Comparison of ENCODE assay signal across 1 cellular context in the genomic region with DNA sequence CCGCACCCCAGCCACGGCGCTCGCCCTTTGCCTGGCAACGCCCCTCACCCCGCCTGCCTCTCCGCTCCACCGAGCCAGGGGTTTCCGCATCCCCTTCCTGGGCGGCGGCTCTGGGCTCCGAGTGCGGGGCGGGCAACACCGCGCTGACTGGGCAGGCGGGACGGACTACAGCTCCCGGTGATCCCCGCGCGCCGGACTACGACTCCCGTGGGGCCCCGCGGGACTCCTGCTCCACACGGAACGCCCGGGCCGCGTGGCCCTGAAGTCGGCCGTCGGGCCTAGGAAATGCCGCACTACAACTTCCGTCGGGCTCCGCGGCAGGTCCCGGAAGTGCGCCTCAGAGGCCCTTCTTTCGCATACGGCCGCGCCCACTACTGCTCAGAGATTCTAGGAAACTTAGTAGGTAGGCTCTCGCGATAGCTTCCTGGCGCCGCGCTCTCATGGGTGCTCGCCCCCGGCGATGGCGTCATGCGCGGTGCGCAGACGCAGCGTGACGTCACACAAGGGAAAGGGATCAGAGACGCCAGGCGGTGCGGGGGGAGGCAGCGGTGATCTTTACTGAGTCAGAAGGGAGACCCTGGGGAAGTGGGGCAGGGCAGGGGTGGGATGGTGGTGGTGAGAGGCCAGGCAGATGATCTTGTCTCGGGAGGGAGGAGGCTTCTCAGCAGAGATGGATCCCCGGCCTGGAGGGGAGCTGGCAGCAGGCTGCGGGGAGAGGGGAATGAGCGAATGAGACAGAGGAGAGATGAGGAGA.
TF ChIP-seq lines count a peak whose summit lies in the region.

A gene with protein sequence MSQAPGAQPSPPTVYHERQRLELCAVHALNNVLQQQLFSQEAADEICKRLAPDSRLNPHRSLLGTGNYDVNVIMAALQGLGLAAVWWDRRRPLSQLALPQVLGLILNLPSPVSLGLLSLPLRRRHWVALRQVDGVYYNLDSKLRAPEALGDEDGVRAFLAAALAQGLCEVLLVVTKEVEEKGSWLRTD (minus strand): TSS at position 123 of the 754 bp plus-strand sequence. CDS start 760 bp downstream, outside the sequence.

TF ChIP-seq in K562, 482 proteins besides CTCF, POLR2A, EP300 and RAD21 (continued from another document and continues in another):
- TF ChIP-seq UBTF (IDR thresholded peaks at IDR 0.05; ENCODE audit: borderline replicate concordance in 1 of 2, low read depth in 2 of 2, low read length in 2 of 2) (peak in 1 of 2 experiments; percentile 74; a peak in 1 of 4 replicates), CEBPB (tag; IDR thresholded peaks at IDR 0.05) (0 out of 2 replicates have a peak, but pooled peaks have one; percentile 30), SRSF1 (IDR thresholded peaks at IDR 0.05; ENCODE audit: low read depth, low read length) (no peak), CCAR2 (IDR thresholded peaks at IDR 0.05; ENCODE audit: low read depth, low read length) (no peak), ZNF444 (CRISPR knock-in tag; IDR thresholded peaks at IDR 0.05) (no peak), CUX1 (CRISPR knock-in tag; IDR thresholded peaks at IDR 0.05) (no peak), NEUROD1 (IDR thresholded peaks at IDR 0.05; ENCODE audit: borderline replicate concordance, low read depth, low read length, partially characterized antibody) (peak; percentile 62), CREB3L1 (IDR thresholded peaks at IDR 0.05; ENCODE audit: borderline replicate concordance, low read depth) (peak; percentile 98), MAFK (IDR thresholded peaks at IDR 0.05; ENCODE audit: low read length) (no peak), SIN3B (IDR thresholded peaks at IDR 0.05; ENCODE audit: low read depth) (no peak), NR3C1 (CRISPR knock-in tag; IDR thresholded peaks at IDR 0.05) (no peak), E2F8 (IDR thresholded peaks at IDR 0.05; ENCODE audit: low read depth, partially characterized antibody) (peak; percentile 94), POLR2G (IDR thresholded peaks at IDR 0.05; ENCODE audit: low read depth, low read length) (peak; percentile 83), HLTF (IDR thresholded peaks at IDR 0.05) (peak; percentile 57; the same call in 1 of the 2 replicates), IFI16 (CRISPR knock-in tag; IDR thresholded peaks at IDR 0.05) (no peak), POLR2B (IDR thresholded peaks at IDR 0.05; ENCODE audit: low read depth, partially characterized antibody) (peak; percentile 84), PHB (CRISPR knock-in tag; IDR thresholded peaks at IDR 0.05) (no peak), NBN (IDR thresholded peaks at IDR 0.05; ENCODE audit: low read depth) (peak; percentile 100), KDM2B (CRISPR knock-in tag; IDR thresholded peaks at IDR 0.05) (no peak), CREB1 (IDR thresholded peaks at IDR 0.05) (peak; percentile 100), CREB1 (CRISPR knock-in tag; IDR thresholded peaks at IDR 0.05) (peak; percentile 100), ATF7 (IDR thresholded peaks at IDR 0.05) (peak; percentile 98), FOXM1 (IDR thresholded peaks at IDR 0.05; ENCODE audit: low read depth) (no peak), FOXM1 (CRISPR knock-in tag; IDR thresholded peaks at IDR 0.05; ENCODE audit: low read depth) (0 out of 2 replicates have a peak, but pooled peaks have one; percentile 72), ADNP (tag; IDR thresholded peaks at IDR 0.05) (no peak), MXI1 (IDR thresholded peaks at IDR 0.05; ENCODE audit: low read depth, low read length) (no peak; the same call in 1 of the 2 replicates), LEF1 (IDR thresholded peaks at IDR 0.05) (no peak), ZNF408 (CRISPR knock-in tag; IDR thresholded peaks at IDR 0.05; ENCODE audit: low read depth) (no peak), ARID4B (CRISPR knock-in tag; IDR thresholded peaks at IDR 0.05) (peak; percentile 45; the same call in 1 of the 2 replicates), PHF20 (IDR thresholded peaks at IDR 0.05; ENCODE audit: partially characterized antibody) (peak; percentile 57), XRCC4 (IDR thresholded peaks at IDR 0.05; ENCODE audit: extremely low read depth, insufficient read depth, insufficient read length) (no peak), ZNF311 (CRISPR knock-in tag; IDR thresholded peaks at IDR 0.05) (no peak), RBM14 (IDR thresholded peaks at IDR 0.05; ENCODE audit: borderline replicate concordance, insufficient read depth, low read depth, low read length) (no peak), RCOR1 (IDR thresholded peaks at IDR 0.05; ENCODE audit: borderline replicate concordance in 1 of 2, low read depth in 2 of 2, low read length in 2 of 2) (0 out of 4 replicates have a peak, but pooled peaks of 1 of the 2 experiments have one; percentile 11), MYBL2 (IDR thresholded peaks at IDR 0.05; ENCODE audit: low read depth) (no peak), MYBL2 (CRISPR knock-in tag; IDR thresholded peaks at IDR 0.05; ENCODE audit: borderline replicate concordance) (no peak)
- TF ChIP-seq, protein P1, sequence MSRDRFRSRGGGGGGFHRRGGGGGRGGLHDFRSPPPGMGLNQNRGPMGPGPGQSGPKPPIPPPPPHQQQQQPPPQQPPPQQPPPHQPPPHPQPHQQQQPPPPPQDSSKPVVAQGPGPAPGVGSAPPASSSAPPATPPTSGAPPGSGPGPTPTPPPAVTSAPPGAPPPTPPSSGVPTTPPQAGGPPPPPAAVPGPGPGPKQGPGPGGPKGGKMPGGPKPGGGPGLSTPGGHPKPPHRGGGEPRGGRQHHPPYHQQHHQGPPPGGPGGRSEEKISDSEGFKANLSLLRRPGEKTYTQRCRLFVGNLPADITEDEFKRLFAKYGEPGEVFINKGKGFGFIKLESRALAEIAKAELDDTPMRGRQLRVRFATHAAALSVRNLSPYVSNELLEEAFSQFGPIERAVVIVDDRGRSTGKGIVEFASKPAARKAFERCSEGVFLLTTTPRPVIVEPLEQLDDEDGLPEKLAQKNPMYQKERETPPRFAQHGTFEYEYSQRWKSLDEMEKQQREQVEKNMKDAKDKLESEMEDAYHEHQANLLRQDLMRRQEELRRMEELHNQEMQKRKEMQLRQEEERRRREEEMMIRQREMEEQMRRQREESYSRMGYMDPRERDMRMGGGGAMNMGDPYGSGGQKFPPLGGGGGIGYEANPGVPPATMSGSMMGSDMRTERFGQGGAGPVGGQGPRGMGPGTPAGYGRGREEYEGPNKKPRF (IDR thresholded peaks at IDR 0.05; ENCODE audit: low read depth, low read length) = no peak
- TF ChIP-seq, protein P2, sequence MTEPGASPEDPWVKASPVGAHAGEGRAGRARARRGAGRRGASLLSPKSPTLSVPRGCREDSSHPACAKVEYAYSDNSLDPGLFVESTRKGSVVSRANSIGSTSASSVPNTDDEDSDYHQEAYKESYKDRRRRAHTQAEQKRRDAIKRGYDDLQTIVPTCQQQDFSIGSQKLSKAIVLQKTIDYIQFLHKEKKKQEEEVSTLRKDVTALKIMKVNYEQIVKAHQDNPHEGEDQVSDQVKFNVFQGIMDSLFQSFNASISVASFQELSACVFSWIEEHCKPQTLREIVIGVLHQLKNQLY (CRISPR knock-in tag; conservative IDR thresholded peaks at IDR 0.05) = no peak
